In the genomic region with DNA sequence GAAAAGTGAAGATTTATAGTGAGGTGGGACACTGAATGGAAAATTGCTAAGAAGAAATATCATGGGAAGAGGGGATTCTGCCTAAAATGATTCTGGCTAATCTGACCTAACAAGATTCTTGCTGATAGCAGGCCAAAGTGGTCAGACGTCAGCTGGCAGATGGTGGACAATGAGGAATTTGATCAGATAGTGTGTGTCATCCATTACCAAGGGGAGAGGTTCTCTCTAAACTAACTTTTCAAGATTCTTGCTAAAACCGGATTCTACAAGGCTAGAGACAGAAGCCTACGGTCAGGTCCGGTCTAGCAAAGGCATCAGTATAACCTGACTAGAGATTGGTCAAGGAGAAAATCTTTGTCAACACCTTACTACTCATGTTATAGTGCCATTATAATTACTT, we compare ENCODE assay signal across 23 cellular contexts.
"Had no signal": no experiment of that assay in that cellular context is flagged by ENCODE, and none has a peak within 500 bp of the region (broad histone marks: within the 10 kb centered on the region; RNA-seq: fewer than 3 reads in every experiment).

No MANE protein-coding gene starts in this region.

- H3K4me2 ChIP-seq: KMS-11 had no signal

- H3K27ac ChIP-seq: HL-60, KMS-11, RWPE1 had no signal

- H3K9me3 Mint-ChIP-seq: IgD-negative memory B cell had no signal

- H3K27ac Mint-ChIP-seq: IgD-negative memory B cell had no signal

- H3K27me3 Mint-ChIP-seq: IgD-negative memory B cell had no signal

- H3K9ac ChIP-seq: KMS-11 had no signal

- H3K4me3 Mint-ChIP-seq: IgD-negative memory B cell had no signal

- H3K36me3 Mint-ChIP-seq: IgD-negative memory B cell had no signal

- H3K4me3 ChIP-seq: K562 had no signal

- DNase-seq: Kasumi-1, MM.1S, NCI-H1092 treated with DMSO at 0.1 percent for 48 hours, NCI-H1436, NCI-H187, NCI-H2029, NCI-H2081 treated with DMSO at 0.1 percent for 48 hours, NCI-H2171, NCI-H226, NCI-H446, NCI-H510A, NCI-H524 treated with DMSO at 0.1 percent for 48 hours, NCI-H69, NCI-H774, PC-3, SHP77 had no signal

- ATAC-seq: K562, Panc1, PC-3, SK-N-SH treated with all-trans-retinoic acid at 6 μM for 48 hours had no signal
